Comparison of ENCODE assay signal across 9 cellular contexts in genomic region chr15:74788716-74789151, GRCh38. TPM values are rescaled to one million over a fixed set of nuclear protein-coding genes. Genes with fewer than 3 reads are reported as not detected.
A peak's percentile ranks its signal among the peaks of the same experiment; 100 is the strongest.
DNase-seq lines count a peak whose midpoint lies in the region; ATAC-seq and TF ChIP-seq lines count a peak whose summit lies in the region.
"Had no signal": no experiment of that assay in that cellular context is flagged by ENCODE, and none has a peak within 500 bp of the region (broad histone marks: within the 10 kb centered on the region; RNA-seq: fewer than 3 reads in every experiment).

No MANE protein-coding gene starts in this region.

- H3K4me2 ChIP-seq in PC-3 (ENCODE audit: low read length), result no peak overlapping the region

- peaks cover 15% of the 10 kb centered on the region for H3K4me1 ChIP-seq in PC-3 (ENCODE audit: insufficient read depth, low read length)

- H3K27me3 Mint-ChIP-seq in central memory CD8-positive, alpha-beta T cell, result no peaks in the 10 kb centered on the region

- H3K4me1 Mint-ChIP-seq in central memory CD8-positive, alpha-beta T cell, result peaks cover 83% of the 10 kb centered on the region

- H3K9me3 Mint-ChIP-seq in central memory CD8-positive, alpha-beta T cell, result no peaks in the 10 kb centered on the region

- no peaks in the 10 kb centered on the region; the same call in 1 of the 2 replicates for H3K36me3 ChIP-seq in PC-3 (ENCODE audit: low read depth, low read length)

- H3K9me2 ChIP-seq in PC-3 (replicated peaks; ENCODE audit: low read length), result no peaks in the 10 kb centered on the region

- H3K36me3 Mint-ChIP-seq in central memory CD8-positive, alpha-beta T cell (ENCODE audit: insufficient read depth), result peaks cover 44% of the 10 kb centered on the region

- peaks cover 99% of the 10 kb centered on the region for H3K79me2 ChIP-seq in PC-3 (ENCODE audit: low read length)

- H3K4me3 ChIP-seq in PC-3 (ENCODE audit: low read length), result no peak overlapping the region

- no TSS peak for BruUV-seq in PC-3 (replicated peaks; lab: Mats Ljungman, UMichigan)

- H2AFZ ChIP-seq in PC-3 (ENCODE audit: low read length), result no peak overlapping the region

- TF ChIP-seq CTCF in PC-3 (conservative IDR thresholded peaks at IDR 0.05; ENCODE audit: low read depth, low read length), result no peak

- no peaks in the 10 kb centered on the region for H3K9me3 ChIP-seq in PC-3 (ENCODE audit: low read length)

- H3F3A ChIP-seq in PC-3 (ENCODE audit: low read length, unreplicated experiment), result no peaks in the 10 kb centered on the region

- POLR2A ChIA-PET in PC-3 (lab: Charles Lee; ENCODE audit: unreplicated experiment), result no interaction called here

- H3K9ac ChIP-seq in PC-3 (ENCODE audit: low read length), result no peak overlapping the region

- H3K27ac Mint-ChIP-seq in central memory CD8-positive, alpha-beta T cell (ENCODE audit: low read depth), result peak overlapping the region; percentile 93

- peaks cover 35% of the 10 kb centered on the region; the same call in 1 of the 2 replicates for H4K20me1 ChIP-seq in PC-3 (ENCODE audit: low read length)

- H3K27ac ChIP-seq in PC-3 (ENCODE audit: low read length), result no peak overlapping the region

- peak; percentile 22 for ATAC-seq in GM21390 (IDR thresholded peaks at IDR 0.05; ENCODE audit: unreplicated experiment)
- ATAC-seq in central memory CD8-positive, alpha-beta T cell (replicated peaks; ENCODE audit: extremely low read depth, poor library complexity, severe bottlenecking), result peak; percentile 23
- ATAC-seq in PC-3, result no peak

- CTCF ChIA-PET in PC-3 (lab: Charles Lee), result no interaction called here

- intact Hi-C loops in PC-3 (cut with micrococcal nuclease), result no loop called here

- H3K4me3 Mint-ChIP-seq in central memory CD8-positive, alpha-beta T cell, result peak overlapping the region; percentile 79

- H3K27me3 ChIP-seq in PC-3 (ENCODE audit: low read length), result no peaks in the 10 kb centered on the region

- DNase-seq in GF-D8 (lab: John Stamatoyannopoulos, UW), result peak; percentile 20
- DNase-seq in NOMO-1 treated with DMSO at 0.1 percent for 48 hours (lab: John Stamatoyannopoulos, UW; ENCODE audit: unreplicated experiment), result peak; percentile 47
- peak; percentile 28 to 55 for DNase-seq in central memory CD8-positive, alpha-beta T cell (ENCODE audit: low spot score in 2 of 2)
- peak; percentile 37 for DNase-seq in stimulated activated naive CD4-positive, alpha-beta T cell treated with Interleukin-2 at 50 U/mL for 16 hours (lab: John Stamatoyannopoulos, UW)
- no peak for DNase-seq in amniotic stem cell (lab: John Stamatoyannopoulos, UW)
- DNase-seq in PC-3, result no peak
- no peak for DNase-seq in mesenteric fat pad (ENCODE audit: low spot score)

RNA-seq across cellular contexts. Expression of gene CSK, which starts 6.9 kb away (rescaled TPM):
- total RNA-seq in PC-3 (2014; rRNA removed) (38.0 and 50.3 TPM in 2 replicates), mesenteric fat pad (46.9 TPM)

RNA-seq across cellular contexts. Expression of gene LMAN1L, which starts 23.9 kb away (rescaled TPM):
- not detected in 2 replicates for total RNA-seq in PC-3 (2014; rRNA removed)
- not detected for total RNA-seq in mesenteric fat pad
- total RNA-seq: epithelial cell of proximal tubule had no signal

RNA-seq across cellular contexts. Expression of gene CPLX3, which starts 37.7 kb away (rescaled TPM):
- total RNA-seq in PC-3 (2014; rRNA removed), result not detected in 2 replicates
- not detected for total RNA-seq in mesenteric fat pad
- total RNA-seq: epithelial cell of proximal tubule had no signal

RNA-seq across cellular contexts. Expression of gene CYP1A2, which starts 40.1 kb away (rescaled TPM):
- total RNA-seq in PC-3 (2014; rRNA removed) (not detected in 2 replicates), mesenteric fat pad (not detected)
- total RNA-seq: epithelial cell of proximal tubule had no signal

RNA-seq across cellular contexts. Expression of gene ULK3, which starts 54.2 kb away (rescaled TPM):
- total RNA-seq in PC-3 (2014; rRNA removed) (20.3 and 29.7 TPM in 2 replicates), mesenteric fat pad (31.5 TPM)

Comparison
In these comparisons a context has a peak if more than half of its experiments do, and no peak if none do; other contexts are left out.
1. DNase-seq: peak in GF-D8 (single experiment), NOMO-1 treated with DMSO at 0.1 percent for 48 hours (single experiment), central memory CD8-positive, alpha-beta T cell (2 of 2) and stimulated activated naive CD4-positive, alpha-beta T cell treated with Interleukin-2 at 50 U/mL for 16 hours (single experiment); none in amniotic stem cell (single experiment), PC-3 (single experiment) and mesenteric fat pad (single experiment).